ENCODE assay signal across 9 cellular contexts in genomic region chr14:38065101-38065762, GRCh38.
DNase-seq lines count a peak whose midpoint lies in the region; ATAC-seq and TF ChIP-seq lines count a peak whose summit lies in the region.
"Had no signal": no experiment of that assay in that cellular context is flagged by ENCODE, and none has a peak within 500 bp of the region (broad histone marks: within the 10 kb centered on the region; RNA-seq: fewer than 3 reads in every experiment).

No MANE protein-coding gene starts in this region.

- H3K9me3 ChIP-seq in A673 (ENCODE audit: low read depth, low read length, poor library complexity, severe bottlenecking), result peaks cover 4% of the 10 kb centered on the region

- H3K4me1 Mint-ChIP-seq in activated naive CD4-positive, alpha-beta T cell treated with anti-CD3 and anti-CD28 coated beads for 36 hours (ENCODE audit: low read depth), result peaks cover 31% of the 10 kb centered on the region

- peak; percentile 94 for ATAC-seq in GM19397 (IDR thresholded peaks at IDR 0.05; ENCODE audit: unreplicated experiment)

- H3K4me3 ChIP-seq in A673 (ENCODE audit: low read depth, low read length, poor library complexity, severe bottlenecking), result no peak overlapping the region

- H3K27me3 ChIP-seq in A673 (replicated peaks; ENCODE audit: insufficient read depth, low read depth, low read length, poor library complexity), result no peaks in the 10 kb centered on the region

- H3K36me3 ChIP-seq in A673 (ENCODE audit: insufficient read depth, low read length, poor library complexity, severe bottlenecking), result no peaks in the 10 kb centered on the region

- H3K9me3 Mint-ChIP-seq in activated naive CD4-positive, alpha-beta T cell treated with anti-CD3 and anti-CD28 coated beads for 36 hours, result peaks cover 14% of the 10 kb centered on the region
- H3K9me3 Mint-ChIP-seq: type B pancreatic cell had no signal

- no peak overlapping the region for H3K27ac ChIP-seq in A673 (ENCODE audit: low read depth, low read length, poor library complexity, severe bottlenecking)

- H3K27me3 Mint-ChIP-seq in activated naive CD4-positive, alpha-beta T cell treated with anti-CD3 and anti-CD28 coated beads for 36 hours (ENCODE audit: low read depth), result no peaks in the 10 kb centered on the region
- H3K27me3 Mint-ChIP-seq: type B pancreatic cell had no signal

- no TSS peak for BruUV-seq in A673 (replicated peaks; lab: Mats Ljungman, UMichigan)

- intact Hi-C loops in activated naive CD4-positive, alpha-beta T cell treated with anti-CD3 and anti-CD28 coated beads for 36 hours (cut with micrococcal nuclease), result loop anchor here (1.0 to 5.0 kb wide), 9 partner anchors 8 to 1367 kb away; partner anchors contain the start of genes FBXO33, FOXA1 and TTC6
- intact Hi-C loops in A673 (cut with micrococcal nuclease; ENCODE audit: unreplicated experiment), result no loop called here

- H3K4me3 Mint-ChIP-seq in activated naive CD4-positive, alpha-beta T cell treated with anti-CD3 and anti-CD28 coated beads for 36 hours, result peak overlapping the region; percentile 70
- H3K4me3 Mint-ChIP-seq: type B pancreatic cell had no signal

- DNase-seq in T-helper 2 cell (peak in 4 of 5 experiments; percentile 1 to 94 (median 55)), A673 (ENCODE audit: low spot score) (no peak), anterior cingulate cortex (lab: John Stamatoyannopoulos, UW) (no peak), MV-4-11 (lab: John Stamatoyannopoulos, UW) (no peak), SIG-M5 (lab: John Stamatoyannopoulos, UW) (no peak)
- peak; percentile 81 for DNase-seq in activated naive CD4-positive, alpha-beta T cell treated with anti-CD3 and anti-CD28 coated beads for 36 hours
- peak; percentile 11 for DNase-seq in stimulated activated CD4-positive, alpha-beta T cell treated with anti-CD3 and anti-CD28 coated beads, Interleukin-4, amount 100 ng/mL, for 1 hour

- CTCF ChIA-PET in activated naive CD4-positive, alpha-beta T cell treated with anti-CD3 and anti-CD28 coated beads for 36 hours (lab: Charles Lee), result no interaction called here
- CTCF ChIA-PET in A673 (lab: Charles Lee), result no interaction called here

- no peaks in the 10 kb centered on the region for H3K4me1 ChIP-seq in A673 (ENCODE audit: insufficient read depth, low read length, poor library complexity, severe bottlenecking)

- POLR2A ChIA-PET in A673 (lab: Charles Lee; ENCODE audit: low non-redundant PET), result no interaction called here

- peak overlapping the region; percentile 87 for H3K27ac Mint-ChIP-seq in activated naive CD4-positive, alpha-beta T cell treated with anti-CD3 and anti-CD28 coated beads for 36 hours
- H3K27ac Mint-ChIP-seq: type B pancreatic cell had no signal

- no peak for TF ChIP-seq CTCF in A673 (conservative IDR thresholded peaks at IDR 0.05; ENCODE audit: low read depth, low read length)

- H3K36me3 Mint-ChIP-seq in activated naive CD4-positive, alpha-beta T cell treated with anti-CD3 and anti-CD28 coated beads for 36 hours (ENCODE audit: low read depth), result peaks cover 7% of the 10 kb centered on the region
- H3K36me3 Mint-ChIP-seq: type B pancreatic cell had no signal

Comparison
In these comparisons a context has a peak if more than half of its experiments do, and no peak if none do; other contexts are left out.
1. DNase-seq: peak in T-helper 2 cell (4 of 5), activated naive CD4-positive, alpha-beta T cell treated with anti-CD3 and anti-CD28 coated beads for 36 hours (single experiment) and stimulated activated CD4-positive, alpha-beta T cell treated with anti-CD3 and anti-CD28 coated beads, Interleukin-4, amount 100 ng/mL, for 1 hour (single experiment); none in A673 (single experiment), anterior cingulate cortex (0 of 58), MV-4-11 (single experiment) and SIG-M5 (single experiment).